ENCODE assay signal across 23 cellular contexts in the genomic region with DNA sequence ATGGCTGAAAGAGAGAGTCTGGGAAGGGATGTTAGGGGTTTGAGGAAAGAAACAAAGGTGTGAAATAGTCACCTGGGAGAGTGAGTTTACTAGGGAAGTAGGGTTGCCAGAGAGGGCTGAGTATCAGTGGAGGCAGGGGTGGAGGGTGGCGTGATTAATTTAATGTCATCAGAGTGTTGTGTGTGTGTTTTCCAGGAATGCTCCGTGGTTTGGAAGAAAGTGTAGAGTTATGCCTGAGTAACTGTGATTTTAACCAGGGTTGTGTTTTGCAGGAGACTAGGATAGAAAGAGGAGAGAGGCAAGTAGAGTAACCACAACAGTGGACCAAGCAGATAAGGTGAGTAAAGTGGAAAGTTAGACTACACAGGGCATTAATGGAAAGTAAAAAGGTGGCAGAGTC. TPM values are rescaled to one million over a fixed set of nuclear protein-coding genes. Genes with fewer than 3 reads are reported as not detected.
DNase-seq lines count a peak whose midpoint lies in the region; ATAC-seq and TF ChIP-seq lines count a peak whose summit lies in the region.
"Had no signal": no experiment of that assay in that cellular context is flagged by ENCODE, and none has a peak within 500 bp of the region (broad histone marks: within the 10 kb centered on the region; RNA-seq: fewer than 3 reads in every experiment).

No MANE protein-coding gene starts in this region.

- CTCF ChIA-PET in Panc1 (lab: Charles Lee), result no interaction called here

- POLR2A ChIA-PET in Panc1 (lab: Charles Lee), result no interaction called here

- DNase-seq in EH (ENCODE audit: low read depth) (peak; percentile 53), Panc1 (ENCODE audit: low read depth, low spot score) (no peak), epithelial cell of prostate (ENCODE audit: low read depth, low spot score) (no peak), osteoblast (ENCODE audit: insufficient read length, low spot score, missing footprints) (peak; percentile 65), NCI-H2107 treated with DMSO at 0.1 percent for 48 hours (lab: John Stamatoyannopoulos, UW; ENCODE audit: unreplicated experiment) (no peak), stomach (no peak), BE2C (no peak)
- DNase-seq in activated CD4-positive, alpha-beta T cell treated with anti-CD3 and anti-CD28 coated beads for 1 hour, result no peak
- DNase-seq: activated CD8-positive, alpha-beta T cell treated with anti-CD3 and anti-CD28 coated beads, Interleukin-2, amount 10 ng/mL, durations not matched to agents 7 days and 5 days; activated effector memory CD4-positive, alpha-beta T cell treated with anti-CD3 and anti-CD28 coated beads, Interleukin-2, amount 50 U/mL, for 16 hours; activated T-cell treated with anti-CD3 and anti-CD28 coated beads for 4 hours; colonic mucosa; endodermal cell; head of caudate nucleus; naive thymus-derived CD4-positive, alpha-beta T cell; NCI-H1436; NCI-H510A; PC-9; SIG-M5; stimulated activated CD4-positive, alpha-beta T cell treated with anti-CD3 and anti-CD28 coated beads, Interleukin-2, amount 100 ng/mL, for 48 hours; T-helper 1 cell had no signal

- in situ Hi-C loops in Panc1 (cut with HindIII; ENCODE audit: low pct_unique_long_range_greater_than_20kb, low sequenced_read_pairs), result no loop called here

- TF ChIP-seq EP300 in stomach (IDR thresholded peaks at IDR 0.05), result no peak

- H3K4me1 ChIP-seq in Panc1 (ENCODE audit: control insufficient read depth, insufficient read depth, low read length), result peaks cover 56% of the 10 kb centered on the region
- peaks cover 11% of the 10 kb centered on the region for H3K4me1 ChIP-seq in osteoblast (ENCODE audit: insufficient read depth, low read length)
- peaks cover 0 to 18% (median 3%) of the 10 kb centered on the region in 4 donors for H3K4me1 ChIP-seq in stomach
- H3K4me1 ChIP-seq in BE2C, result no peaks in the 10 kb centered on the region

- no peak overlapping the region for H3K4me2 ChIP-seq in osteoblast (ENCODE audit: insufficient read depth, low read length)

- WGBS in stomach, 5 donors, result 59 to 80% (median 65%) methylated on average over 2 of the region's 2 CpGs

- H3K27me3 ChIP-seq in Panc1 (ENCODE audit: control insufficient read depth, insufficient read depth, low read length), result no peaks in the 10 kb centered on the region
- no peaks in the 10 kb centered on the region for H3K27me3 ChIP-seq in osteoblast (ENCODE audit: insufficient read depth, low read length)
- H3K27me3 ChIP-seq in stomach, result no peaks in the 10 kb centered on the region
- no peaks in the 10 kb centered on the region for H3K27me3 ChIP-seq in BE2C
- H3K27me3 ChIP-seq: colonic mucosa, vagina had no signal

- H3K27ac ChIP-seq in Panc1 (ENCODE audit: low read length) (peak overlapping the region; percentile 30; the same call in 1 of the 2 replicates), epithelial cell of prostate (peak overlapping the region; percentile 19), osteoblast (ENCODE audit: low read depth, low read length) (peak overlapping the region; percentile 59), stomach (no peak overlapping the region)
- H3K27ac ChIP-seq: colonic mucosa, PC-9, vagina had no signal

- peak overlapping the region; percentile 12 for H2AFZ ChIP-seq in osteoblast (ENCODE audit: low read length)
- H2AFZ ChIP-seq: PC-9 had no signal

- no peak for TF ChIP-seq POLR2A in stomach (IDR thresholded peaks at IDR 0.05)

- H3K79me2 ChIP-seq in osteoblast (ENCODE audit: insufficient read depth, low read length), result no peaks in the 10 kb centered on the region

- no TSS peak for BruUV-seq in Panc1 (replicated peaks; lab: Mats Ljungman, UMichigan)

- no peak overlapping the region for H3K4me3 ChIP-seq in Panc1 (ENCODE audit: low read depth in 2 of 2, low read length in 2 of 2)
- H3K4me3 ChIP-seq in osteoblast (ENCODE audit: insufficient read depth, low read length), result no peak overlapping the region
- no peak overlapping the region for H3K4me3 ChIP-seq in stomach
- H3K4me3 ChIP-seq in BE2C (ENCODE audit: low read depth, low read length), result no peak overlapping the region
- H3K4me3 ChIP-seq: colonic mucosa, PC-9, vagina had no signal

- intact Hi-C loops in Panc1 (cut with micrococcal nuclease; ENCODE audit: unreplicated experiment) (no loop called here), stomach (cut with DNase I; ENCODE audit: low total_unique reads) (no loop called here)

- TF ChIP-seq CTCF in Panc1 (IDR thresholded peaks at IDR 0.05) (no peak), osteoblast (IDR thresholded peaks at IDR 0.05; ENCODE audit: extremely low read depth, low read depth, low read length) (no peak), stomach (IDR thresholded peaks at IDR 0.05) (no peak), BE2C (IDR thresholded peaks at IDR 0.05; ENCODE audit: low read depth, low read length) (no peak)

- H3K36me3 ChIP-seq in Panc1 (ENCODE audit: control insufficient read depth, insufficient read depth, low read length) (no peaks in the 10 kb centered on the region), osteoblast (ENCODE audit: insufficient read depth, low read length) (no peaks in the 10 kb centered on the region), stomach (no peaks in the 10 kb centered on the region), BE2C (no peaks in the 10 kb centered on the region)
- H3K36me3 ChIP-seq: colonic mucosa, vagina had no signal

- no peaks in the 10 kb centered on the region for H4K20me1 ChIP-seq in osteoblast (ENCODE audit: insufficient read depth, low read length)

- no peaks in the 10 kb centered on the region for H3K9me3 ChIP-seq in Panc1 (ENCODE audit: control insufficient read depth, insufficient read depth, low read depth, low read length)
- H3K9me3 ChIP-seq in osteoblast (ENCODE audit: low read depth, low read length), result no peaks in the 10 kb centered on the region
- H3K9me3 ChIP-seq in stomach, result no peaks in the 10 kb centered on the region
- H3K9me3 ChIP-seq in BE2C, result no peaks in the 10 kb centered on the region
- H3K9me3 ChIP-seq: colonic mucosa, vagina had no signal

- ATAC-seq in Panc1, result peak; percentile 42
- ATAC-seq: activated CD8-positive, alpha-beta T cell treated with anti-CD3 and anti-CD28 coated beads, Interleukin-2, amount 10 ng/mL, durations not matched to agents 7 days and 5 days; naive thymus-derived CD4-positive, alpha-beta T cell; stimulated activated effector memory CD8-positive, alpha-beta T cell treated with anti-CD3 and anti-CD28 coated beads, Interleukin-12 subunit alpha, Interleukin-12 subunit beta, amount 100 ng/mL, for 72 hours had no signal

RNA-seq across cellular contexts. Expression of a gene that starts 27.2 kb away (rescaled TPM):
- total RNA-seq in Panc1 (2021; ENCODE audit: unreplicated experiment), result 20.6 TPM
- polyA plus RNA-seq in Panc1 (2012; ENCODE audit: insufficient read length), result 6.7 TPM
- 18.1 and 29.5 TPM in 2 replicates for total RNA-seq in osteoblast
- 10 to 100 TPM in 4 of 5 donors, 1 to 10 TPM in 1; 7.6 to 43.0 (median 25.1) TPM for total RNA-seq in stomach
- polyA plus RNA-seq in stomach, result 1 to 10 TPM; 3.4 to 9.5 (median 8.6) TPM
- polyA plus RNA-seq in BE2C (2012; ENCODE audit: insufficient read depth, insufficient read length, low read depth), result 0.49 TPM
- polyA plus RNA-seq: naive thymus-derived CD4-positive, alpha-beta T cell had no signal

Comparison
In these comparisons a context has a peak if more than half of its experiments do, and no peak if none do; other contexts are left out.
1. DNase-seq: peak in EH (single experiment) and osteoblast (single experiment); none in Panc1 (single experiment), epithelial cell of prostate (single experiment), NCI-H2107 treated with DMSO at 0.1 percent for 48 hours (single experiment), activated CD4-positive, alpha-beta T cell treated with anti-CD3 and anti-CD28 coated beads for 1 hour (single experiment), stomach (single experiment) and BE2C (single experiment).
2. H3K27ac ChIP-seq: peak in Panc1 (single experiment), epithelial cell of prostate (single experiment) and osteoblast (single experiment); none in stomach (0 of 5).